In genomic region chr1:212558665-212559480, GRCh38 we compare ENCODE assay signal across 8 cellular contexts. TPM values are rescaled to one million over a fixed set of nuclear protein-coding genes. Genes with fewer than 3 reads are reported as not detected.
A peak's percentile ranks its signal among the peaks of the same experiment; 100 is the strongest.
DNase-seq lines count a peak whose midpoint lies in the region; ATAC-seq and TF ChIP-seq lines count a peak whose summit lies in the region.

No MANE protein-coding gene starts in this region.

- H3K27ac Mint-ChIP-seq in activated naive CD8-positive, alpha-beta T cell treated with anti-CD3 and anti-CD28 coated beads, Interleukin-2, amount 10 ng/mL, durations not matched to agents 7 days and 5 days, result peak overlapping the region; percentile 95

- ATAC-seq in HG02610 (IDR thresholded peaks at IDR 0.05; ENCODE audit: unreplicated experiment), result peak; percentile 95
- ATAC-seq in activated naive CD8-positive, alpha-beta T cell treated with anti-CD3 and anti-CD28 coated beads, Interleukin-2, amount 10 ng/mL, durations not matched to agents 7 days and 5 days (ENCODE audit: low read depth), result peak; percentile 95
- peak; percentile 96 for ATAC-seq in Right ventricle myocardium inferior

- intact Hi-C loops in Right ventricle myocardium inferior (cut with DNase I) (loop anchor here (5.0 kb wide), 3 partner anchors 48 to 108 kb away; partner anchors contain the start of gene ATF3), ovary (cut with DNase I) (no loop called here)

- H3K4me1 ChIP-seq in ovary (ENCODE audit: insufficient read depth), result peaks cover 3% of the 10 kb centered on the region
- peaks cover 5% of the 10 kb centered on the region for H3K4me1 ChIP-seq in thymus (ENCODE audit: control insufficient read depth, insufficient read depth, low read length)

- TF ChIP-seq POLR2A in ovary (IDR thresholded peaks at IDR 0.05), result peak; percentile 59

- POLR2A ChIA-PET in activated naive CD8-positive, alpha-beta T cell treated with anti-CD3 and anti-CD28 coated beads, Interleukin-2, amount 10 ng/mL, durations not matched to agents 7 days and 5 days (lab: Charles Lee), result interaction anchor here (0.7 to 2.8 kb wide), 10 partner anchors 8 to 233 kb away, joined by 3 to 30 read pairs (median 4); partner anchors contain the start of genes ATF3, NSL1 and TATDN3

- peak overlapping the region; percentile 64 for H3K4me3 ChIP-seq in GM12864 (ENCODE audit: low read depth, low read length)
- peak overlapping the region; percentile 82 for H3K4me3 ChIP-seq in ovary
- H3K4me3 ChIP-seq in thymus (ENCODE audit: low read length), result peak overlapping the region; percentile 71

- H3K4me1 Mint-ChIP-seq in activated naive CD8-positive, alpha-beta T cell treated with anti-CD3 and anti-CD28 coated beads, Interleukin-2, amount 10 ng/mL, durations not matched to agents 7 days and 5 days, result peaks cover 8% of the 10 kb centered on the region

- 2 to 4% (median 2%) methylated on average over 37 to 64 of the region's 64 CpGs for WGBS in ovary, 3 donors
- WGBS in thymus, result 3% methylated on average over 64 of the region's 64 CpGs

- peaks cover 6% of the 10 kb centered on the region for H3K36me3 Mint-ChIP-seq in activated naive CD8-positive, alpha-beta T cell treated with anti-CD3 and anti-CD28 coated beads, Interleukin-2, amount 10 ng/mL, durations not matched to agents 7 days and 5 days

- no peaks in the 10 kb centered on the region for H3K9me3 Mint-ChIP-seq in activated naive CD8-positive, alpha-beta T cell treated with anti-CD3 and anti-CD28 coated beads, Interleukin-2, amount 10 ng/mL, durations not matched to agents 7 days and 5 days

- TF ChIP-seq CTCF in GM12864 (IDR thresholded peaks at IDR 0.05; ENCODE audit: low read depth, low read length, missing control alignments) (no peak), ovary (IDR thresholded peaks at IDR 0.05) (no peak)

- peak overlapping the region; percentile 85 for H3K4me3 Mint-ChIP-seq in activated naive CD8-positive, alpha-beta T cell treated with anti-CD3 and anti-CD28 coated beads, Interleukin-2, amount 10 ng/mL, durations not matched to agents 7 days and 5 days

- peak; percentile 97 for TF ChIP-seq EP300 in ovary (IDR thresholded peaks at IDR 0.05)

- no peaks in the 10 kb centered on the region for H3K36me3 ChIP-seq in ovary
- H3K36me3 ChIP-seq in thymus (ENCODE audit: control insufficient read depth, insufficient read depth), result no peaks in the 10 kb centered on the region

- H3K9me3 ChIP-seq in ovary (no peaks in the 10 kb centered on the region), thymus (ENCODE audit: control insufficient read depth) (no peaks in the 10 kb centered on the region)

- H3K27me3 ChIP-seq in ovary, result no peaks in the 10 kb centered on the region
- H3K27me3 ChIP-seq in thymus (ENCODE audit: control insufficient read depth, insufficient read depth), result no peaks in the 10 kb centered on the region

- peaks cover 31% of the 10 kb centered on the region for H3K27me3 Mint-ChIP-seq in activated naive CD8-positive, alpha-beta T cell treated with anti-CD3 and anti-CD28 coated beads, Interleukin-2, amount 10 ng/mL, durations not matched to agents 7 days and 5 days

- H3K27ac ChIP-seq in ovary (peak overlapping the region; percentile 34 to 84), thymus (ENCODE audit: low read depth) (peak overlapping the region; percentile 85)

- peak; percentile 81 for DNase-seq in GM12864 (ENCODE audit: low read depth)
- DNase-seq in NCI-H1048 (lab: John Stamatoyannopoulos, UW), result peak; percentile 92
- peak; percentile 93 for DNase-seq in SKM-1 (lab: John Stamatoyannopoulos, UW; ENCODE audit: unreplicated experiment)
- peak; percentile 94 for DNase-seq in activated naive CD8-positive, alpha-beta T cell treated with anti-CD3 and anti-CD28 coated beads, Interleukin-2, amount 10 ng/mL, durations not matched to agents 7 days and 5 days
- peak; percentile 96 for DNase-seq in Right ventricle myocardium inferior (ENCODE audit: missing footprints)
- DNase-seq in ovary, result peak; percentile 90 to 95 (median 93)

RNA-seq across cellular contexts. Expression of gene ATF3, which starts 49.7 kb away (rescaled TPM):
- total RNA-seq in activated naive CD8-positive, alpha-beta T cell treated with anti-CD3 and anti-CD28 coated beads, Interleukin-2, amount 10 ng/mL, durations not matched to agents 7 days and 5 days, result 10 to 100 TPM; 13.1 to 13.8 TPM
- total RNA-seq in Right ventricle myocardium inferior (13.7 TPM), ovary (100 to 1,000 TPM in 1 of 7 donors, 10 to 100 TPM in 3, 1 to 10 TPM in 3; 2.9 to 132 (median 19.4) TPM)
- polyA plus RNA-seq in ovary (10 to 100 TPM in 1 of 2 donors, 1 to 10 TPM in 1; 5.1 to 29.2 TPM), thymus (34.6 TPM)

Comparison
In these comparisons a context has a peak if more than half of its experiments do, and no peak if none do; other contexts are left out.
1. Peak in every context shown above with its lines: DNase-seq, ATAC-seq, H3K4me3 ChIP-seq and H3K27ac ChIP-seq.